Comparison of ENCODE assay signal across 15 cellular contexts in genomic region chr3:12983326-12983725, GRCh38.
DNase-seq lines count a peak whose midpoint lies in the region; ATAC-seq and TF ChIP-seq lines count a peak whose summit lies in the region.
"Had no signal": no experiment of that assay in that cellular context is flagged by ENCODE, and none has a peak within 500 bp of the region (broad histone marks: within the 10 kb centered on the region; RNA-seq: fewer than 3 reads in every experiment).

No MANE protein-coding gene starts in this region.

- BruUV-seq in OCI-LY7 (replicated peaks; lab: Mats Ljungman, UMichigan) = no TSS peak

- no peak overlapping the region for H2BK5ac ChIP-seq in neuronal stem cell (ENCODE audit: low read length)

- peak overlapping the region; percentile 46 for H3K9ac ChIP-seq in neuronal stem cell (ENCODE audit: low read depth, low read length, poor library complexity)

- H3K9me3 Mint-ChIP-seq in progenitor cell of endocrine pancreas (ENCODE audit: low read depth) = peaks cover 4% of the 10 kb centered on the region
- H3K9me3 Mint-ChIP-seq: activated naive CD4-positive, alpha-beta T cell treated with anti-CD3 and anti-CD28 coated beads, Interleukin-2, amount 50 U/mL, for 24 hours; CD4-positive, alpha-beta T cell had no signal

- peak overlapping the region; percentile 16 for H2AK5ac ChIP-seq in neuronal stem cell (ENCODE audit: low read depth, low read length)

- no peak overlapping the region for H3K4ac ChIP-seq in neuronal stem cell (ENCODE audit: low read length)

- no peak overlapping the region for H2BK15ac ChIP-seq in neuronal stem cell (ENCODE audit: low read length)

- H3K18ac ChIP-seq in neuronal stem cell (ENCODE audit: low read length) = no peak overlapping the region

- no peak overlapping the region for H3K27ac Mint-ChIP-seq in progenitor cell of endocrine pancreas
- H3K27ac Mint-ChIP-seq: activated naive CD4-positive, alpha-beta T cell treated with anti-CD3 and anti-CD28 coated beads, Interleukin-2, amount 50 U/mL, for 24 hours had no signal

- CTCF ChIA-PET in OCI-LY7 (lab: Charles Lee; ENCODE audit: unreplicated experiment) = interaction anchor here (0.5 to 2.2 kb wide), 2 partner anchors 16 to 38 kb away, joined by 7 to 8 read pairs; no protein-coding TSS in a partner anchor

- H3K9me3 ChIP-seq in OCI-LY7 (ENCODE audit: low read length) (peaks cover 3% of the 10 kb centered on the region; the same call in 1 of the 2 replicates), neuronal stem cell (replicated peaks in 1 of 2; ENCODE audit: control insufficient read depth in 2 of 2, insufficient read depth in 1 of 2, low read depth in 1 of 2, low read length in 2 of 2) (peaks cover 0 to 5% of the 10 kb centered on the region in 2 donors)
- H3K9me3 ChIP-seq: stomach had no signal

- H4K91ac ChIP-seq in neuronal stem cell (ENCODE audit: low read depth, low read length, poor library complexity) = no peak overlapping the region

- peaks cover 6% of the 10 kb centered on the region for H3K27me3 Mint-ChIP-seq in progenitor cell of endocrine pancreas
- H3K27me3 Mint-ChIP-seq: activated naive CD4-positive, alpha-beta T cell treated with anti-CD3 and anti-CD28 coated beads, Interleukin-2, amount 50 U/mL, for 24 hours; CD4-positive, alpha-beta T cell; IgD-negative memory B cell had no signal

- no peak overlapping the region for H3K4me3 ChIP-seq in OCI-LY7 (ENCODE audit: low read depth, low read length, poor library complexity, severe bottlenecking)
- H3K4me3 ChIP-seq in neuronal stem cell (ENCODE audit: low read length in 2 of 2) = no peak overlapping the region
- H3K4me3 ChIP-seq: cardiac muscle cell, lung, stomach had no signal

- H3K79me1 ChIP-seq in neuronal stem cell (ENCODE audit: low read depth, low read length) = peaks cover 6% of the 10 kb centered on the region

- H3K4me2 ChIP-seq in OCI-LY7 (ENCODE audit: low read length) (peak overlapping the region; percentile 44), neuronal stem cell (ENCODE audit: insufficient read depth, low read length, poor library complexity, severe bottlenecking) (no peak overlapping the region)

- peaks cover 16% of the 10 kb centered on the region; the same call in 1 of the 2 replicates for H3K36me3 ChIP-seq in OCI-LY7 (ENCODE audit: insufficient read depth, low read length)
- no peaks in the 10 kb centered on the region for H3K36me3 ChIP-seq in neuronal stem cell (replicated peaks in 1 of 2; ENCODE audit: control insufficient read depth in 2 of 2, insufficient read depth in 2 of 2, low read length in 2 of 2)
- H3K36me3 ChIP-seq: cardiac muscle cell had no signal

- H3K4me3 Mint-ChIP-seq in progenitor cell of endocrine pancreas (ENCODE audit: low read depth) = no peak overlapping the region
- H3K4me3 Mint-ChIP-seq: activated naive CD4-positive, alpha-beta T cell treated with anti-CD3 and anti-CD28 coated beads, Interleukin-2, amount 50 U/mL, for 24 hours; CD4-positive, alpha-beta T cell had no signal

- TF ChIP-seq CTCF in OCI-LY7 (conservative IDR thresholded peaks at IDR 0.05; ENCODE audit: low read length) = no peak
- no peak for TF ChIP-seq CTCF in progenitor cell of endocrine pancreas (IDR thresholded peaks at IDR 0.05; ENCODE audit: unreplicated experiment)

- H3K9me2 ChIP-seq in OCI-LY7 (ENCODE audit: insufficient read depth, low read length) = no peaks in the 10 kb centered on the region

- intact Hi-C loops in OCI-LY7 (cut with micrococcal nuclease; ENCODE audit: unreplicated experiment) = loop anchor here (5.0 kb wide), 1 partner anchor 81 kb away; no protein-coding TSS in a partner anchor

- H3K79me2 ChIP-seq in OCI-LY7 (ENCODE audit: insufficient read depth, low read depth, low read length) = peaks cover 36% of the 10 kb centered on the region; the same call in 1 of the 2 replicates

- H3K14ac ChIP-seq in neuronal stem cell (ENCODE audit: low read length) = peak overlapping the region; percentile 64

- DNase-seq in OCI-LY7 (ENCODE audit: low spot score) (no peak), neuronal stem cell (ENCODE audit: low spot score) (no peak), GM19238 (ENCODE audit: insufficient read length, low spot score) (no peak), progenitor cell of endocrine pancreas (ENCODE audit: low spot score, unreplicated experiment) (no peak), DMS53 treated with DMSO at 0.1 percent for 48 hours (lab: John Stamatoyannopoulos, UW; ENCODE audit: unreplicated experiment) (no peak)
- DNase-seq: CD4-positive, alpha-beta T cell; foreskin melanocyte; NCI-H446 treated with DMSO at 0.1 percent for 48 hours; stomach had no signal

- H4K20me1 ChIP-seq in OCI-LY7 (ENCODE audit: insufficient read depth, low read length) = peaks cover 9% of the 10 kb centered on the region; the same call in 1 of the 2 replicates

- WGBS in neuronal stem cell (ENCODE audit: extremely low coverage in 2 of 2, insufficient read length in 2 of 2, insufficient replicate concordance in 1 of 2), 2 donors = no CpG with 5 or more reads among the region's 8 CpGs

- ATAC-seq in GM18907 (IDR thresholded peaks at IDR 0.05; ENCODE audit: unreplicated experiment) (peak; percentile 1), GM21786 (IDR thresholded peaks at IDR 0.05; ENCODE audit: unreplicated experiment) (peak; percentile 12)

- peaks cover 3% of the 10 kb centered on the region for H3K36me3 Mint-ChIP-seq in progenitor cell of endocrine pancreas (ENCODE audit: insufficient read depth)
- H3K36me3 Mint-ChIP-seq: activated naive CD4-positive, alpha-beta T cell treated with anti-CD3 and anti-CD28 coated beads, Interleukin-2, amount 50 U/mL, for 24 hours had no signal

- H3K4me1 Mint-ChIP-seq in progenitor cell of endocrine pancreas (ENCODE audit: low read depth) = peaks cover 6% of the 10 kb centered on the region

- no peak overlapping the region for H3K27ac ChIP-seq in OCI-LY7 (ENCODE audit: low read depth, low read length, poor library complexity, severe bottlenecking)
- no peak overlapping the region for H3K27ac ChIP-seq in neuronal stem cell (replicated peaks; ENCODE audit: low read length)
- H3K27ac ChIP-seq: cardiac muscle cell, stomach had no signal

- POLR2A ChIA-PET in OCI-LY7 (lab: Charles Lee) = interaction anchor here (0.7 kb wide), 1 partner anchor 46 kb away, joined by 3 read pairs; no protein-coding TSS in a partner anchor

- H3K4me1 ChIP-seq in OCI-LY7 (ENCODE audit: insufficient read depth, low read length, poor library complexity, severe bottlenecking) (peaks cover 42% of the 10 kb centered on the region), neuronal stem cell (ENCODE audit: control insufficient read depth in 2 of 2, insufficient read depth in 1 of 2, low read depth in 1 of 2, low read length in 2 of 2) (peaks cover 6 to 8% of the 10 kb centered on the region in 2 donors)

- no peak overlapping the region for H4K8ac ChIP-seq in neuronal stem cell (ENCODE audit: low read depth, low read length)

- H2AFZ ChIP-seq in OCI-LY7 (ENCODE audit: low read length) (no peak overlapping the region), neuronal stem cell (ENCODE audit: low read length) (no peak overlapping the region)

- no peaks in the 10 kb centered on the region for H3K27me3 ChIP-seq in neuronal stem cell (ENCODE audit: control insufficient read depth in 3 of 3, insufficient read depth in 3 of 3, low read depth in 1 of 3, low read length in 3 of 3)
- H3K27me3 ChIP-seq: cardiac muscle cell, stomach had no signal

- no peak overlapping the region for H2BK120ac ChIP-seq in neuronal stem cell (ENCODE audit: low read depth, low read length)

- no peak overlapping the region for H3K23ac ChIP-seq in neuronal stem cell (ENCODE audit: low read depth, low read length, poor library complexity)

- no peak overlapping the region for H2BK12ac ChIP-seq in neuronal stem cell (ENCODE audit: low read length)
